In genomic region chr2:129881786-129882396, GRCh38 we compare ENCODE assay signal across 23 cellular contexts.
"Had no signal": no experiment of that assay in that cellular context is flagged by ENCODE, and none has a peak within 500 bp of the region (broad histone marks: within the 10 kb centered on the region; RNA-seq: fewer than 3 reads in every experiment).

No MANE protein-coding gene starts in this region.

- H3K4me2 ChIP-seq: KMS-11, SK-N-SH had no signal

- H3K9me3 Mint-ChIP-seq: IgD-negative memory B cell had no signal

- H3K9me3 ChIP-seq: SK-N-SH had no signal

- H3K4me3 ChIP-seq: K562 had no signal

- H3K36me3 Mint-ChIP-seq: IgD-negative memory B cell had no signal

- DNase-seq: Kasumi-1, MM.1S, NCI-H1092 treated with DMSO at 0.1 percent for 48 hours, NCI-H1436, NCI-H187, NCI-H2029, NCI-H2081 treated with DMSO at 0.1 percent for 48 hours, NCI-H2171, NCI-H226, NCI-H446, NCI-H510A, NCI-H524 treated with DMSO at 0.1 percent for 48 hours, NCI-H69, NCI-H774, PC-3, SHP77, SK-N-SH had no signal

- H3K9ac ChIP-seq: KMS-11, SK-N-SH had no signal

- H3K27ac ChIP-seq: HL-60, KMS-11, RWPE1 had no signal

- ATAC-seq: K562, Panc1, PC-3 had no signal
